8 cellular contexts compared by ENCODE assay signal in genomic region chr15:72231066-72231846, GRCh38. TPM values are rescaled to one million over a fixed set of nuclear protein-coding genes. Genes with fewer than 3 reads are reported as not detected.
DNase-seq lines count a peak whose midpoint lies in the region; ATAC-seq, FAIRE-seq and TF ChIP-seq lines count a peak whose summit lies in the region.

Gene PKM, minus strand, starts transcription at chr15:72231190. Its CDS starts 12,093 bp downstream, at chr15:72219097.

- 0% methylated on average over 64 to 70 of the region's 70 CpGs for WGBS in pancreas, 2 donors
- WGBS in thyroid gland, 2 donors, result 0 to 3% methylated on average over 12 to 15 of the region's 70 CpGs

- H3K27ac ChIP-seq in pancreas, result peak within 1 kb of the TSS; percentile 81 to 95 (median 84)
- H3K27ac ChIP-seq in thyroid gland, result peak within 1 kb of the TSS; percentile 78 to 98 (median 88)

- H3K27me3 Mint-ChIP-seq in activated naive CD8-positive, alpha-beta T cell treated with anti-CD3 and anti-CD28 coated beads, Interleukin-2, amount 50 U/mL, for 24 hours, result no peaks in the 10 kb centered on the region

- peaks cover 50% of the 10 kb centered on the region for H3K4me1 Mint-ChIP-seq in activated naive CD8-positive, alpha-beta T cell treated with anti-CD3 and anti-CD28 coated beads, Interleukin-2, amount 50 U/mL, for 24 hours

- peak within 1 kb of the TSS; percentile 99 for H3K27ac Mint-ChIP-seq in activated naive CD8-positive, alpha-beta T cell treated with anti-CD3 and anti-CD28 coated beads, Interleukin-2, amount 50 U/mL, for 24 hours

- peaks cover 36% of the 10 kb centered on the region for H3K36me3 Mint-ChIP-seq in activated naive CD8-positive, alpha-beta T cell treated with anti-CD3 and anti-CD28 coated beads, Interleukin-2, amount 50 U/mL, for 24 hours (ENCODE audit: low read depth)

- no peaks in the 10 kb centered on the region for H3K9me3 Mint-ChIP-seq in activated naive CD8-positive, alpha-beta T cell treated with anti-CD3 and anti-CD28 coated beads, Interleukin-2, amount 50 U/mL, for 24 hours

- intact Hi-C loops in Right ventricle myocardium superior (cut with DNase I) (loop anchor here (2.0 kb wide), 1 partner anchor 28 kb away; no protein-coding TSS in a partner anchor), pancreas (cut with DNase I) (no loop called here), thyroid gland (cut with DNase I) (no loop called here)

- peak within 1 kb of the TSS; percentile 100 for H3K4me3 Mint-ChIP-seq in activated naive CD8-positive, alpha-beta T cell treated with anti-CD3 and anti-CD28 coated beads, Interleukin-2, amount 50 U/mL, for 24 hours

- H3K9me3 ChIP-seq in pancreas (no peaks in the 10 kb centered on the region), thyroid gland (no peaks in the 10 kb centered on the region)

- H3K36me3 ChIP-seq in pancreas (no peaks in the 10 kb centered on the region), thyroid gland (no peaks in the 10 kb centered on the region)

- TF ChIP-seq CTCF in pancreas (IDR thresholded peaks at IDR 0.05), result no peak
- TF ChIP-seq CTCF in thyroid gland (IDR thresholded peaks at IDR 0.05), result peak in 2 of 6 experiments; percentile 2 to 15

- H3K4me3 ChIP-seq in pancreas (peak within 1 kb of the TSS; percentile 76 to 83 (median 81)), thyroid gland (replicated peaks in 1 of 3) (peak within 1 kb of the TSS; percentile 65 to 85 (median 77))

- H3K4me1 ChIP-seq in pancreas (peaks cover 7 to 29% (median 19%) of the 10 kb centered on the region in 3 donors), thyroid gland (peaks cover 35 to 39% of the 10 kb centered on the region in 2 donors)

- H3K27me3 ChIP-seq in pancreas (no peaks in the 10 kb centered on the region), thyroid gland (no peaks in the 10 kb centered on the region)

- ATAC-seq in HG02759 (IDR thresholded peaks at IDR 0.05; ENCODE audit: unreplicated experiment), result peak; percentile 44
- peak; percentile 34 for ATAC-seq in activated naive CD8-positive, alpha-beta T cell treated with anti-CD3 and anti-CD28 coated beads, Interleukin-2, amount 50 U/mL, for 24 hours
- ATAC-seq in Right ventricle myocardium superior (ENCODE audit: poor library complexity), result peak; percentile 92
- peak; percentile 87 to 92 (median 90) for ATAC-seq in pancreas

- TF ChIP-seq POLR2A in GM10847 (IDR thresholded peaks at IDR 0.05; ENCODE audit: extremely low read depth, insufficient read length) (peak; percentile 99), thyroid gland (IDR thresholded peaks at IDR 0.05) (peak; percentile 74 to 97)

- no peak for FAIRE-seq in pancreas (lab: Jason Lieb, UNC)

- peak; percentile 97 for DNase-seq in NCI-H1436 (lab: John Stamatoyannopoulos, UW)
- DNase-seq in SW480 (ENCODE audit: low spot score), result peak; percentile 96
- DNase-seq in activated naive CD8-positive, alpha-beta T cell treated with anti-CD3 and anti-CD28 coated beads, Interleukin-2, amount 50 U/mL, for 24 hours, result peak; percentile 99
- peak; percentile 97 for DNase-seq in Right ventricle myocardium superior
- DNase-seq in pancreas, result peak; percentile 96 to 99 (median 98)
- DNase-seq in thyroid gland, result peak; percentile 98 to 99

RNA-seq across cellular contexts. Expression of gene PKM, which starts in this region (rescaled TPM):
- total RNA-seq in Right ventricle myocardium superior (1,065 TPM), pancreas (100 to 1,000 TPM in 3 of 6 donors, 10 to 100 TPM in 3; 61.8 to 219 (median 110) TPM), thyroid gland (100 to 1,000 TPM; 270 to 587 (median 340) TPM)
- polyA plus RNA-seq in pancreas, result 100 to 1,000 TPM in 1 of 2 donors, 10 to 100 TPM in 1; 67.2 to 140 TPM

Comparison
In these comparisons a context has a peak if more than half of its experiments do, and no peak if none do; other contexts are left out.
1. Peak in every context shown above with its lines: DNase-seq, ATAC-seq, H3K4me3 ChIP-seq and H3K27ac ChIP-seq.
2. ATAC-seq: peak in every context shown above with its lines; median percentile 92 in Right ventricle myocardium superior; 90 in pancreas; 44 in HG02759; 34 in activated naive CD8-positive, alpha-beta T cell treated with anti-CD3 and anti-CD28 coated beads, Interleukin-2, amount 50 U/mL, for 24 hours.